38 cellular contexts compared by ENCODE assay signal in genomic region chr19:46798713-46799112, GRCh38.
"Had no signal": no experiment of that assay in that cellular context is flagged by ENCODE, and none has a peak within 500 bp of the region (broad histone marks: within the 10 kb centered on the region; RNA-seq: fewer than 3 reads in every experiment).

No MANE protein-coding gene starts in this region.

- H3K27me3 ChIP-seq: adrenal gland, body of pancreas, cardiac muscle cell had no signal

- ATAC-seq: activated CD8-positive, alpha-beta T cell treated with anti-CD3 and anti-CD28 coated beads for 36 hours; activated naive CD4-positive, alpha-beta T cell treated with anti-CD3 and anti-CD28 coated beads, Interleukin-2, amount 50 U/mL, for 72 hours; activated T-cell treated with anti-CD3 and anti-CD28 coated beads, Interleukin-2, amount 50 U/mL, for 4 hours; activated T-cell treated with anti-CD3 and anti-CD28 coated beads, Interleukin-2, amount 50 U/mL, for 72 hours; activated T-helper 17 cell treated with anti-CD3 and anti-CD28 coated beads, Interleukin-2, amount 50 U/mL, for 72 hours; body of pancreas had no signal

- H3K36me3 Mint-ChIP-seq: activated CD4-positive, alpha-beta memory T cell treated with anti-CD3 and anti-CD28 coated beads for 36 hours; activated naive CD4-positive, alpha-beta T cell treated with anti-CD3 and anti-CD28 coated beads, Interleukin-2, amount 50 U/mL, for 72 hours; activated naive CD8-positive, alpha-beta T cell treated with anti-CD3 and anti-CD28 coated beads for 36 hours had no signal

- H3K9me3 ChIP-seq: adrenal gland, body of pancreas had no signal

- H3K27ac ChIP-seq: adrenal gland, body of pancreas, cardiac muscle cell, VCaP had no signal

- H3K36me3 ChIP-seq: adrenal gland, cardiac muscle cell had no signal

- H3K4me1 ChIP-seq: adrenal gland, body of pancreas had no signal

- H3K27ac Mint-ChIP-seq: activated B cell treated with CpG ODN at 0.5 μM for 24 hours; activated CD4-positive, alpha-beta memory T cell treated with anti-CD3 and anti-CD28 coated beads for 36 hours; activated CD4-positive, alpha-beta T cell treated with anti-CD3 and anti-CD28 coated beads, Interleukin-2, amount 10 ng/mL, durations not matched to agents 24 days and 14 days; activated CD8-positive, alpha-beta T cell treated with anti-CD3 and anti-CD28 coated beads for 36 hours; activated naive CD4-positive, alpha-beta T cell treated with anti-CD3 and anti-CD28 coated beads for 36 hours; activated naive CD4-positive, alpha-beta T cell treated with anti-CD3 and anti-CD28 coated beads, Interleukin-2, amount 50 U/mL, for 72 hours; activated naive CD8-positive, alpha-beta T cell treated with anti-CD3 and anti-CD28 coated beads for 36 hours; activated T-cell treated with anti-CD3 and anti-CD28 coated beads, Interleukin-2, amount 50 U/mL, for 72 hours; activated T-helper 1 cell treated with anti-CD3 and anti-CD28 coated beads, Interleukin-12 subunit alpha, Interleukin-12 subunit beta, Interleukin-2, Interleukin-4 antibody, amounts not matched to agents 30 ng/mL and 10 ng/mL and 1 ng/mL, durations not matched to agents 14 hours and 24 hours and 36 hours; activated T-helper 17 cell treated with anti-CD3 and anti-CD28 coated beads, Interleukin-2, amount 50 U/mL, for 72 hours; T-helper 1 cell treated with Interleukin-12 subunit alpha and Interleukin-12 subunit beta and Interleukin-4 antibody, amounts not matched to agents 30 μg/mL and 1 μg/mL, for 36 hours; T-helper 2 cell treated with Interferon-gamma antibody and Interleukin-4, amounts not matched to agents 5 μg/mL and 100 μg/mL, for 36 hours had no signal

- FAIRE-seq: astrocyte, bronchial epithelial cell, TTC549 had no signal

- H3K27me3 Mint-ChIP-seq: activated B cell treated with CpG ODN at 0.5 μM for 24 hours; activated CD4-positive, alpha-beta memory T cell treated with anti-CD3 and anti-CD28 coated beads for 36 hours; activated CD8-positive, alpha-beta T cell treated with anti-CD3 and anti-CD28 coated beads for 36 hours; activated naive CD8-positive, alpha-beta T cell treated with anti-CD3 and anti-CD28 coated beads for 36 hours; activated T-helper 17 cell treated with anti-CD3 and anti-CD28 coated beads, Interleukin-2, amount 50 U/mL, for 72 hours; central memory CD8-positive, alpha-beta T cell had no signal

- H3K4me3 ChIP-seq: adrenal gland, body of pancreas, cardiac muscle cell had no signal

- H3K4me1 Mint-ChIP-seq: activated B cell treated with CpG ODN at 0.5 μM for 24 hours; activated CD4-positive, alpha-beta T cell treated with anti-CD3 and anti-CD28 coated beads, Interleukin-2, amount 10 ng/mL, durations not matched to agents 24 days and 14 days; activated naive CD8-positive, alpha-beta T cell treated with anti-CD3 and anti-CD28 coated beads for 36 hours; activated T-helper 17 cell treated with anti-CD3 and anti-CD28 coated beads, Interleukin-2, amount 50 U/mL, for 72 hours; central memory CD8-positive, alpha-beta T cell had no signal

- DNase-seq: activated B cell treated with CpG ODN at 0.5 μM for 24 hours; activated CD4-positive, alpha-beta memory T cell treated with anti-CD3 and anti-CD28 coated beads for 36 hours; activated CD4-positive, alpha-beta T cell treated with anti-CD3 and anti-CD28 coated beads for 4 hours; activated CD4-positive, alpha-beta T cell treated with anti-CD3 and anti-CD28 coated beads, Interleukin-2, amount 10 ng/mL, durations not matched to agents 24 days and 14 days; activated CD4-positive, alpha-beta T cell treated with anti-CD3 and anti-CD28 coated beads, Interleukin-2, amount 50 U/mL, for 1 hour; activated CD4-positive, alpha-beta T cell treated with anti-CD3 and anti-CD28 coated beads, Interleukin-2, amount 50 U/mL, for 4 hours; activated CD4-positive, CD25-positive, alpha-beta regulatory T cell treated with anti-CD3 and anti-CD28 coated beads, Interleukin-2, amount 50 U/mL, for 72 hours; activated CD8-positive, alpha-beta memory T cell treated with anti-CD3 and anti-CD28 coated beads, Interleukin-2, amount 50 U/mL, for 4 hours; activated CD8-positive, alpha-beta T cell treated with anti-CD3 and anti-CD28 coated beads for 36 hours; activated effector memory CD4-positive, alpha-beta T cell treated with anti-CD3 and anti-CD28 coated beads, Interleukin-2, amount 50 U/mL, for 16 hours; activated gamma-delta T cell treated with Interleukin-2 at 50 U/mL for 16 hours; activated naive CD4-positive, alpha-beta T cell; activated naive CD4-positive, alpha-beta T cell treated with anti-CD3 and anti-CD28 coated beads for 36 hours; activated naive CD4-positive, alpha-beta T cell treated with anti-CD3 and anti-CD28 coated beads, Interleukin-2, amount 50 U/mL, for 16 hours; activated naive CD8-positive, alpha-beta T cell treated with anti-CD3 and anti-CD28 coated beads for 36 hours; activated T-cell treated with anti-CD3 and anti-CD28 coated beads for 4 hours; activated T-cell treated with anti-CD3 and anti-CD28 coated beads, Interleukin-2, amount 50 U/mL, for 1 hour; activated T-cell treated with anti-CD3 and anti-CD28 coated beads, Interleukin-2, amount 50 U/mL, for 4 hours; activated T-cell treated with anti-CD3 and anti-CD28 coated beads, Interleukin-2, amount 50 U/mL, for 72 hours; adrenal gland; amniotic stem cell; aorta; body of pancreas; caudate nucleus; cerebellar nuclear complex; T-helper 2 cell; T-helper 9 cell had no signal

- H3K9me3 Mint-ChIP-seq: activated B cell treated with CpG ODN at 0.5 μM for 24 hours; activated CD4-positive, alpha-beta memory T cell treated with anti-CD3 and anti-CD28 coated beads for 36 hours; activated CD4-positive, alpha-beta T cell treated with anti-CD3 and anti-CD28 coated beads, Interleukin-2, amount 10 ng/mL, durations not matched to agents 24 days and 14 days; activated CD8-positive, alpha-beta T cell treated with anti-CD3 and anti-CD28 coated beads for 36 hours; activated naive CD4-positive, alpha-beta T cell treated with anti-CD3 and anti-CD28 coated beads for 36 hours; activated naive CD4-positive, alpha-beta T cell treated with anti-CD3 and anti-CD28 coated beads, Interleukin-2, amount 50 U/mL, for 72 hours; activated naive CD8-positive, alpha-beta T cell treated with anti-CD3 and anti-CD28 coated beads for 36 hours; activated T-cell treated with anti-CD3 and anti-CD28 coated beads, Interleukin-2, amount 50 U/mL, for 4 hours; activated T-cell treated with anti-CD3 and anti-CD28 coated beads, Interleukin-2, amount 50 U/mL, for 72 hours; activated T-helper 1 cell treated with anti-CD3 and anti-CD28 coated beads, Interleukin-12 subunit alpha, Interleukin-12 subunit beta, Interleukin-2, Interleukin-4 antibody, amounts not matched to agents 30 ng/mL and 10 ng/mL and 1 ng/mL, durations not matched to agents 14 hours and 24 hours and 36 hours; activated T-helper 17 cell treated with anti-CD3 and anti-CD28 coated beads, Interleukin-2, amount 50 U/mL, for 72 hours; central memory CD8-positive, alpha-beta T cell; T-helper 1 cell treated with Interleukin-12 subunit alpha and Interleukin-12 subunit beta and Interleukin-4 antibody, amounts not matched to agents 30 μg/mL and 1 μg/mL, for 36 hours; T-helper 2 cell treated with Interferon-gamma antibody and Interleukin-4, amounts not matched to agents 5 μg/mL and 100 μg/mL, for 36 hours had no signal

- H3K4me3 Mint-ChIP-seq: activated B cell treated with CpG ODN at 0.5 μM for 24 hours; activated CD4-positive, alpha-beta memory T cell treated with anti-CD3 and anti-CD28 coated beads for 36 hours; activated CD4-positive, alpha-beta T cell treated with anti-CD3 and anti-CD28 coated beads, Interleukin-2, amount 10 ng/mL, durations not matched to agents 24 days and 14 days; activated CD8-positive, alpha-beta T cell treated with anti-CD3 and anti-CD28 coated beads for 36 hours; activated naive CD4-positive, alpha-beta T cell treated with anti-CD3 and anti-CD28 coated beads for 36 hours; activated naive CD8-positive, alpha-beta T cell treated with anti-CD3 and anti-CD28 coated beads for 36 hours; activated T-cell treated with anti-CD3 and anti-CD28 coated beads, Interleukin-2, amount 50 U/mL, for 4 hours; activated T-cell treated with anti-CD3 and anti-CD28 coated beads, Interleukin-2, amount 50 U/mL, for 72 hours; activated T-helper 1 cell treated with anti-CD3 and anti-CD28 coated beads, Interleukin-12 subunit alpha, Interleukin-12 subunit beta, Interleukin-2, Interleukin-4 antibody, amounts not matched to agents 30 ng/mL and 10 ng/mL and 1 ng/mL, durations not matched to agents 14 hours and 24 hours and 36 hours; activated T-helper 17 cell treated with anti-CD3 and anti-CD28 coated beads, Interleukin-2, amount 50 U/mL, for 72 hours; central memory CD8-positive, alpha-beta T cell; T-helper 1 cell treated with Interleukin-12 subunit alpha and Interleukin-12 subunit beta and Interleukin-4 antibody, amounts not matched to agents 30 μg/mL and 1 μg/mL, for 36 hours; T-helper 2 cell treated with Interferon-gamma antibody and Interleukin-4, amounts not matched to agents 5 μg/mL and 100 μg/mL, for 36 hours had no signal
